9 cellular contexts compared by ENCODE assay signal in the genomic region with DNA sequence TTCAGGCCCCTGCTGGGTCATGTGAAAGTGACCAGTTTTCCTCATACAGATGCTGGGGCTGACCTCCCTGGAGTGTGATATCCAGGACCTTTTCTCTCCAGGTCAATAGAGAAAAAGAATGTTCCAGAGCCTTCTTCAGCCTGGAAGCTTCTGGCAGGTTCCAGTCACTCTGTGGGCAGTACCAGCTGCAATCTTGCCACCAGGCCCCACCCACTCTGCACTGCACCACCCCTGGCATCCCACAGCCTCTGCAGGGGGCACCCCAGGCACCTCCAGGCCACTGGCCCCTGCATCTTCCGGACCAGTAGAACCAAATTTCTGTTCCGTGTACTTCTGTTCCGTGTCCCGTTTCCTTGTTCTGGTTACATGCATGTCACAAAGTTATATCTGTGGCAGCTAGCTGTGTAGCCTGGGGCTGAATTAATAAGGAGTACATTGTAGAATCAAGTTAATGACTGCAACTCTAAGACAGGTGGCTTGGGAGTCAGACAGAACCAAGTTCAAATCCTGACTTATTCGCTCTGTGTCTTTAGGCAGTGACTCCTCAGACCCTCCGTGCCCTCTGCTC.
DNase-seq lines count a peak whose midpoint lies in the region; ATAC-seq and TF ChIP-seq lines count a peak whose summit lies in the region.
"Had no signal": no experiment of that assay in that cellular context is flagged by ENCODE, and none has a peak within 500 bp of the region (broad histone marks: within the 10 kb centered on the region; RNA-seq: fewer than 3 reads in every experiment).

No MANE protein-coding gene starts in this region.

- peaks cover 0 to 16% of the 10 kb centered on the region in 2 donors for H3K4me1 ChIP-seq in right atrium auricular region

- ATAC-seq in left ventricle myocardium superior: no peak
- ATAC-seq in activated T-cell treated with anti-CD3 and anti-CD28 coated beads, Interleukin-2, amount 50 U/mL, for 4 hours: no peak
- no peak for ATAC-seq in GM21381 (IDR thresholded peaks at IDR 0.05; ENCODE audit: unreplicated experiment)

- H3K27ac ChIP-seq in right atrium auricular region: no peak overlapping the region

- no peaks in the 10 kb centered on the region for H3K36me3 Mint-ChIP-seq in activated T-cell treated with anti-CD3 and anti-CD28 coated beads, Interleukin-2, amount 50 U/mL, for 4 hours (ENCODE audit: insufficient read depth)
- no peaks in the 10 kb centered on the region for H3K36me3 Mint-ChIP-seq in type B pancreatic cell

- H3K27me3 ChIP-seq in right atrium auricular region: no peaks in the 10 kb centered on the region
- no peaks in the 10 kb centered on the region for H3K27me3 ChIP-seq in kidney epithelial cell (ENCODE audit: control insufficient read depth, insufficient read depth, low read length)

- TF ChIP-seq CTCF in right atrium auricular region (IDR thresholded peaks at IDR 0.05) (no peak), kidney epithelial cell (IDR thresholded peaks at IDR 0.05; ENCODE audit: insufficient read depth, low read length, poor library complexity, severe bottlenecking) (no peak), type B pancreatic cell (conservative IDR thresholded peaks at IDR 0.05) (no peak)

- H3K9me3 ChIP-seq in right atrium auricular region: no peaks in the 10 kb centered on the region
- H3K9me3 ChIP-seq: left lung had no signal

- peak overlapping the region; percentile 74 for H3K4me3 Mint-ChIP-seq in activated T-cell treated with anti-CD3 and anti-CD28 coated beads, Interleukin-2, amount 50 U/mL, for 4 hours
- H3K4me3 Mint-ChIP-seq in type B pancreatic cell: peak overlapping the region; percentile 79

- H3K9me3 Mint-ChIP-seq in activated T-cell treated with anti-CD3 and anti-CD28 coated beads, Interleukin-2, amount 50 U/mL, for 4 hours: no peaks in the 10 kb centered on the region
- no peaks in the 10 kb centered on the region for H3K9me3 Mint-ChIP-seq in type B pancreatic cell

- H3K4me3 ChIP-seq in right atrium auricular region (no peak overlapping the region), kidney epithelial cell (ENCODE audit: low read depth, low read length) (peak overlapping the region; percentile 52)

- peak; percentile 43 for DNase-seq in right atrium auricular region (ENCODE audit: low spot score)
- DNase-seq in left ventricle myocardium superior: no peak
- no peak for DNase-seq in activated T-cell treated with anti-CD3 and anti-CD28 coated beads, Interleukin-2, amount 50 U/mL, for 4 hours
- DNase-seq in kidney epithelial cell (ENCODE audit: low read depth): no peak
- DNase-seq in type B pancreatic cell (ENCODE audit: extremely low spot score, unreplicated experiment): no peak
- DNase-seq in GM03348 (ENCODE audit: low spot score): no peak
- no peak for DNase-seq in SIG-M5 (lab: John Stamatoyannopoulos, UW)

- H3K27ac Mint-ChIP-seq in type B pancreatic cell: no peak overlapping the region

- H3K4me1 Mint-ChIP-seq in activated T-cell treated with anti-CD3 and anti-CD28 coated beads, Interleukin-2, amount 50 U/mL, for 4 hours (ENCODE audit: low read depth): peaks cover 36% of the 10 kb centered on the region
- H3K4me1 Mint-ChIP-seq in type B pancreatic cell (ENCODE audit: unreplicated experiment): peaks cover 28% of the 10 kb centered on the region

- no peaks in the 10 kb centered on the region for H3K36me3 ChIP-seq in right atrium auricular region
- no peaks in the 10 kb centered on the region for H3K36me3 ChIP-seq in kidney epithelial cell (ENCODE audit: control insufficient read depth, insufficient read depth, low read length)
- H3K36me3 ChIP-seq: left lung had no signal

- no peaks in the 10 kb centered on the region for H3K27me3 Mint-ChIP-seq in activated T-cell treated with anti-CD3 and anti-CD28 coated beads, Interleukin-2, amount 50 U/mL, for 4 hours (ENCODE audit: low read depth)
- H3K27me3 Mint-ChIP-seq in type B pancreatic cell: peaks cover 34% of the 10 kb centered on the region

- intact Hi-C loops in left ventricle myocardium superior (cut with micrococcal nuclease): no loop called here
